In genomic region chr20:52003415-52003814, GRCh38 we compare ENCODE assay signal across 37 cellular contexts.
DNase-seq lines count a peak whose midpoint lies in the region; ATAC-seq, FAIRE-seq and TF ChIP-seq lines count a peak whose summit lies in the region.
"Had no signal": no experiment of that assay in that cellular context is flagged by ENCODE, and none has a peak within 500 bp of the region (broad histone marks: within the 10 kb centered on the region; RNA-seq: fewer than 3 reads in every experiment).

No MANE protein-coding gene starts in this region.

- H3K27me3 Mint-ChIP-seq in naive thymus-derived CD8-positive, alpha-beta T cell = peaks cover 2 to 19% (median 11%) of the 10 kb centered on the region in 5 donors

- no peaks in the 10 kb centered on the region for H3K36me3 Mint-ChIP-seq in naive thymus-derived CD8-positive, alpha-beta T cell
- H3K36me3 Mint-ChIP-seq: activated CD8-positive, alpha-beta memory T cell treated with anti-CD3 and anti-CD28 coated beads, Interleukin-2, amount 10 ng/mL, durations not matched to agents 7 days and 5 days; immature natural killer cell had no signal

- peak overlapping the region; percentile 34 for H3K9ac ChIP-seq in iPS-18a (ENCODE audit: low read length)

- no peak overlapping the region for H3K27ac ChIP-seq in A549
- H3K27ac ChIP-seq in HEK293 (ENCODE audit: extremely low read depth, low read depth, low read length) = no peak overlapping the region
- H3K27ac ChIP-seq in iPS-18a (ENCODE audit: low read length) = peak overlapping the region; percentile 36
- no peak overlapping the region for H3K27ac ChIP-seq in foreskin keratinocyte
- H3K27ac ChIP-seq: cardiac muscle cell, RWPE1, spleen, thoracic aorta had no signal

- H3K4me1 Mint-ChIP-seq in naive thymus-derived CD8-positive, alpha-beta T cell = peaks cover 0 to 1% (median 0%) of the 10 kb centered on the region in 4 donors
- H3K4me1 Mint-ChIP-seq: activated CD8-positive, alpha-beta memory T cell treated with anti-CD3 and anti-CD28 coated beads, Interleukin-2, amount 10 ng/mL, durations not matched to agents 7 days and 5 days; activated naive CD8-positive, alpha-beta T cell treated with anti-CD3 and anti-CD28 coated beads, Interleukin-2, amount 50 U/mL, for 24 hours; B cell had no signal

- FAIRE-seq in A549 (lab: Jason Lieb, UNC) = no peak
- FAIRE-seq: astrocyte, colon, urothelium cell line had no signal

- peaks cover 9% of the 10 kb centered on the region for H3K4me1 ChIP-seq in A549
- H3K4me1 ChIP-seq in HEK293 (ENCODE audit: control insufficient read depth, insufficient read depth, low read length) = peaks cover 18% of the 10 kb centered on the region
- peaks cover 33% of the 10 kb centered on the region for H3K4me1 ChIP-seq in iPS-18a (ENCODE audit: control insufficient read depth, low read depth, low read length)
- no peaks in the 10 kb centered on the region for H3K4me1 ChIP-seq in foreskin keratinocyte
- H3K4me1 ChIP-seq: spleen had no signal

- H3K27me3 ChIP-seq in iPS-18a (ENCODE audit: control insufficient read depth, insufficient read depth, low read length) (no peaks in the 10 kb centered on the region), foreskin keratinocyte (no peaks in the 10 kb centered on the region)
- H3K27me3 ChIP-seq: cardiac muscle cell had no signal

- no peak overlapping the region for H3K4me2 ChIP-seq in A549

- CTCF ChIA-PET in A549 (lab: Yijun Ruan, JAX) = no interaction called here
- CTCF ChIA-PET in HEK293 (lab: Yijun Ruan, JAX) = no interaction called here

- peaks cover 0 to under 1% (median 0%) of the 10 kb centered on the region in 9 donors for H3K9me3 Mint-ChIP-seq in naive thymus-derived CD8-positive, alpha-beta T cell
- H3K9me3 Mint-ChIP-seq: activated naive CD8-positive, alpha-beta T cell treated with anti-CD3 and anti-CD28 coated beads, Interleukin-2, amount 50 U/mL, for 24 hours; activated T-cell treated with anti-CD3 and anti-CD28 coated beads, Interleukin-2, amount 50 U/mL, for 72 hours; CD8-positive, alpha-beta memory T cell; immature natural killer cell; nephron; stimulated activated naive CD8-positive, alpha-beta T cell treated with anti-CD3 and anti-CD28 coated beads, Interleukin-15, Interleukin-2, amounts not matched to agents 100 ng/mL and 50 ng/mL, for 24 hours; T-helper 1 cell treated with Interleukin-12 subunit alpha and Interleukin-12 subunit beta and Interleukin-4 antibody, amounts not matched to agents 30 μg/mL and 1 μg/mL, for 36 hours had no signal

- H3K4me3 ChIP-seq in A549 (no peak overlapping the region), HEK293 (ENCODE audit: low read depth, low read length) (no peak overlapping the region), iPS-18a (ENCODE audit: low read length) (no peak overlapping the region)
- H3K4me3 ChIP-seq: cardiac muscle cell, spleen, thoracic aorta had no signal

- H3K9me3 ChIP-seq in A549 = no peaks in the 10 kb centered on the region
- H3K9me3 ChIP-seq in HEK293 (ENCODE audit: control insufficient read depth, insufficient read depth, low read depth, low read length) = no peaks in the 10 kb centered on the region
- H3K9me3 ChIP-seq in iPS-18a (ENCODE audit: control insufficient read depth, low read depth, low read length) = no peaks in the 10 kb centered on the region
- H3K9me3 ChIP-seq: spleen, thoracic aorta had no signal

- H3K4me3 Mint-ChIP-seq in naive thymus-derived CD8-positive, alpha-beta T cell = no peak overlapping the region
- H3K4me3 Mint-ChIP-seq: activated CD8-positive, alpha-beta memory T cell treated with anti-CD3 and anti-CD28 coated beads, Interleukin-2, amount 10 ng/mL, durations not matched to agents 7 days and 5 days; activated naive CD8-positive, alpha-beta T cell treated with anti-CD3 and anti-CD28 coated beads, Interleukin-2, amount 50 U/mL, for 24 hours; activated T-cell treated with anti-CD3 and anti-CD28 coated beads, Interleukin-2, amount 50 U/mL, for 72 hours; B cell; CD8-positive, alpha-beta memory T cell; immature natural killer cell; stimulated activated naive CD8-positive, alpha-beta T cell treated with anti-CD3 and anti-CD28 coated beads, Interleukin-15, Interleukin-2, amounts not matched to agents 100 ng/mL and 50 ng/mL, for 24 hours; T-helper 1 cell treated with Interleukin-12 subunit alpha and Interleukin-12 subunit beta and Interleukin-4 antibody, amounts not matched to agents 30 μg/mL and 1 μg/mL, for 36 hours had no signal

- POLR2A ChIA-PET in A549 (lab: Yijun Ruan, JAX) (no interaction called here), HEK293 (lab: Yijun Ruan, JAX) (no interaction called here)
- POLR2A ChIA-PET in naive thymus-derived CD8-positive, alpha-beta T cell (lab: Charles Lee) = no interaction called here

- no peak for TF ChIP-seq CTCF in A549 (IDR thresholded peaks at IDR 0.05)
- TF ChIP-seq CTCF in HEK293 (tag by site-specific recombination; IDR thresholded peaks at IDR 0.05) = no peak
- TF ChIP-seq CTCF in foreskin keratinocyte (conservative IDR thresholded peaks at IDR 0.05) = no peak

- H3K36me3 ChIP-seq in HEK293 (ENCODE audit: control insufficient read depth in 2 of 2, insufficient read depth in 1 of 2, low read length in 2 of 2) (no peaks in the 10 kb centered on the region), iPS-18a (ENCODE audit: control insufficient read depth, low read depth, low read length) (no peaks in the 10 kb centered on the region)
- H3K36me3 ChIP-seq: cardiac muscle cell, spleen, thoracic aorta had no signal

- 82% methylated on average over 5 of the region's 5 CpGs for WGBS in A549 (ENCODE audit: missing lambda C conversion rate)

- ATAC-seq in A549 (no peak), foreskin keratinocyte (no peak)
- ATAC-seq in naive thymus-derived CD8-positive, alpha-beta T cell = no peak
- ATAC-seq: activated CD8-positive, alpha-beta memory T cell treated with anti-CD3 and anti-CD28 coated beads, Interleukin-2, amount 10 ng/mL, durations not matched to agents 7 days and 5 days; activated naive CD8-positive, alpha-beta T cell treated with anti-CD3 and anti-CD28 coated beads, Interleukin-2, amount 50 U/mL, for 24 hours; activated T-cell treated with anti-CD3 and anti-CD28 coated beads, Interleukin-2, amount 50 U/mL, for 72 hours; left colon; right cardiac atrium had no signal

- no peak for TF ChIP-seq EP300 in A549 (IDR thresholded peaks at IDR 0.05)

- no peak overlapping the region for H3K27ac Mint-ChIP-seq in naive thymus-derived CD8-positive, alpha-beta T cell
- H3K27ac Mint-ChIP-seq: activated CD8-positive, alpha-beta memory T cell treated with anti-CD3 and anti-CD28 coated beads, Interleukin-2, amount 10 ng/mL, durations not matched to agents 7 days and 5 days; activated naive CD8-positive, alpha-beta T cell treated with anti-CD3 and anti-CD28 coated beads, Interleukin-2, amount 50 U/mL, for 24 hours; activated T-cell treated with anti-CD3 and anti-CD28 coated beads, Interleukin-2, amount 50 U/mL, for 72 hours; B cell; CD8-positive, alpha-beta memory T cell; immature natural killer cell; nephron; stimulated activated naive CD8-positive, alpha-beta T cell treated with anti-CD3 and anti-CD28 coated beads, Interleukin-15, Interleukin-2, amounts not matched to agents 100 ng/mL and 50 ng/mL, for 24 hours; T-helper 1 cell treated with Interleukin-12 subunit alpha and Interleukin-12 subunit beta and Interleukin-4 antibody, amounts not matched to agents 30 μg/mL and 1 μg/mL, for 36 hours had no signal

- TF ChIP-seq POLR2A in A549 (IDR thresholded peaks at IDR 0.05; ENCODE audit: low read length) = no peak

- TF ChIP-seq RAD21 in A549 (conservative IDR thresholded peaks at IDR 0.05 in 1 of 2, IDR thresholded peaks at IDR 0.05 in 1 of 2) = no peak

- no peak for DNase-seq in A549 (ENCODE audit: low read depth in 1 of 2, low spot score in 1 of 2)
- peak; percentile 83 for DNase-seq in NCI-H2171 treated with DMSO at 0.1 percent for 48 hours (lab: John Stamatoyannopoulos, UW)
- DNase-seq in activated T-cell treated with anti-CD3 and anti-CD28 coated beads for 4 hours = no peak
- no peak for DNase-seq in naive thymus-derived CD8-positive, alpha-beta T cell
- DNase-seq in NOMO-1 treated with dmso at 0.1 percent for 144 hours (lab: John Stamatoyannopoulos, UW; ENCODE audit: unreplicated experiment) = no peak
- no peak for DNase-seq in foreskin keratinocyte
- DNase-seq: ACHN; activated CD4-positive, alpha-beta T cell treated with anti-CD3 and anti-CD28 coated beads, Interleukin-2, amount 50 U/mL, for 4 hours; activated CD8-positive, alpha-beta memory T cell treated with anti-CD3 and anti-CD28 coated beads, Interleukin-2, amount 10 ng/mL, durations not matched to agents 7 days and 5 days; activated naive CD4-positive, alpha-beta T cell; activated naive CD8-positive, alpha-beta T cell treated with anti-CD3 and anti-CD28 coated beads, Interleukin-2, amount 50 U/mL, for 24 hours; activated T-cell treated with anti-CD3 and anti-CD28 coated beads, Interleukin-2, amount 50 U/mL, for 72 hours; CD8-positive, alpha-beta memory T cell; effector CD4-positive, alpha-beta T cell; HCEC 1CT; hypothalamus; immature natural killer cell; left colon; NCI-H1092; OCI-M1; posterior cingulate gyrus; right cardiac atrium; spleen; stimulated activated CD4-positive, alpha-beta T cell treated with anti-CD3 and anti-CD28 coated beads, Interleukin-2, amount 100 ng/mL, for 24 hours; stimulated activated CD8-positive, alpha-beta memory T cell treated with anti-CD3 and anti-CD28 coated beads, Interleukin-4, amount 100 ng/mL, for 48 hours had no signal

TF ChIP-seq in A549, 52 proteins besides CTCF, POLR2A, EP300 and RAD21:
- TF ChIP-seq MAFK (IDR thresholded peaks at IDR 0.05; ENCODE audit: partially characterized antibody) (peak; percentile 27), RCOR1 (IDR thresholded peaks at IDR 0.05; ENCODE audit: low read depth, low read length) (no peak)

TF ChIP-seq in HEK293, 187 proteins besides CTCF, POLR2A, EP300 and RAD21 (continues in another document):
- TF ChIP-seq SCRT2 (tag by site-specific recombination; IDR thresholded peaks at IDR 0.05) = no peak
- 0 out of 2 replicates have a peak, but pooled peaks have one; percentile 14 for TF ChIP-seq ZNF362 (tag by site-specific recombination; IDR thresholded peaks at IDR 0.05)
- TF ChIP-seq ZNF138 (tag by site-specific recombination; IDR thresholded peaks at IDR 0.05; ENCODE audit: borderline replicate concordance) = no peak
- no peak for TF ChIP-seq ZBTB1 (tag by site-specific recombination; IDR thresholded peaks at IDR 0.05)
- peak; percentile 73 for TF ChIP-seq SP7 (tag by site-specific recombination; IDR thresholded peaks at IDR 0.05)
- TF ChIP-seq ZNF777 (tag by site-specific recombination; IDR thresholded peaks at IDR 0.05; ENCODE audit: borderline replicate concordance) = no peak
